11 cellular contexts compared by ENCODE assay signal in genomic region chr3:27729748-27730611, GRCh38. TPM values are rescaled to one million over a fixed set of nuclear protein-coding genes. Genes with fewer than 3 reads are reported as not detected.
A peak's percentile ranks its signal among the peaks of the same experiment; 100 is the strongest.
DNase-seq lines count a peak whose midpoint lies in the region; ATAC-seq lines count a peak whose summit lies in the region.
"Had no signal": no experiment of that assay in that cellular context is flagged by ENCODE, and none has a peak within 500 bp of the region (broad histone marks: within the 10 kb centered on the region; RNA-seq: fewer than 3 reads in every experiment).

No MANE protein-coding gene starts in this region.

- DNase-seq in activated CD4-positive, alpha-beta T cell treated with anti-CD3 and anti-CD28 coated beads for 48 hours = peak; percentile 43
- DNase-seq in activated CD4-positive, alpha-beta T cell treated with anti-CD3 and anti-CD28 coated beads, Interleukin-2, amount 50 U/mL, for 1 hour = no peak
- no peak for DNase-seq in activated CD8-positive, alpha-beta memory T cell treated with anti-CD3 and anti-CD28 coated beads, Interleukin-2, amount 10 ng/mL, durations not matched to agents 7 days and 5 days
- DNase-seq in left cardiac atrium (no peak), NCI-H1436 treated with DMSO at 0.1 percent for 48 hours (lab: John Stamatoyannopoulos, UW) (no peak), HT-29 (ENCODE audit: low spot score) (no peak), nucleus accumbens (lab: John Stamatoyannopoulos, UW) (no peak)
- peak; percentile 56 for DNase-seq in stimulated activated CD8-positive, alpha-beta memory T cell treated with anti-CD3 and anti-CD28 coated beads, Interleukin-4, amount 100 ng/mL, for 48 hours
- DNase-seq: AML-193, NCI-H2029 treated with DMSO at 0.1 percent for 48 hours had no signal

- peaks cover 75% of the 10 kb centered on the region for H3K27me3 Mint-ChIP-seq in activated CD8-positive, alpha-beta memory T cell treated with anti-CD3 and anti-CD28 coated beads, Interleukin-2, amount 10 ng/mL, durations not matched to agents 7 days and 5 days

- H3K4me3 Mint-ChIP-seq in activated CD8-positive, alpha-beta memory T cell treated with anti-CD3 and anti-CD28 coated beads, Interleukin-2, amount 10 ng/mL, durations not matched to agents 7 days and 5 days = peak overlapping the region; percentile 59
- H3K4me3 Mint-ChIP-seq: memory B cell had no signal

- peaks cover 28% of the 10 kb centered on the region for H3K4me1 Mint-ChIP-seq in activated CD8-positive, alpha-beta memory T cell treated with anti-CD3 and anti-CD28 coated beads, Interleukin-2, amount 10 ng/mL, durations not matched to agents 7 days and 5 days

- CTCF ChIA-PET in activated CD8-positive, alpha-beta memory T cell treated with anti-CD3 and anti-CD28 coated beads, Interleukin-2, amount 10 ng/mL, durations not matched to agents 7 days and 5 days (lab: Charles Lee) = no interaction called here

- H3K9me3 Mint-ChIP-seq in activated CD8-positive, alpha-beta memory T cell treated with anti-CD3 and anti-CD28 coated beads, Interleukin-2, amount 10 ng/mL, durations not matched to agents 7 days and 5 days (ENCODE audit: low read depth) = no peaks in the 10 kb centered on the region
- H3K9me3 Mint-ChIP-seq: memory B cell had no signal

- H3K27ac Mint-ChIP-seq in activated CD8-positive, alpha-beta memory T cell treated with anti-CD3 and anti-CD28 coated beads, Interleukin-2, amount 10 ng/mL, durations not matched to agents 7 days and 5 days = no peak overlapping the region
- H3K27ac Mint-ChIP-seq: memory B cell had no signal

- ATAC-seq in activated CD8-positive, alpha-beta memory T cell treated with anti-CD3 and anti-CD28 coated beads, Interleukin-2, amount 10 ng/mL, durations not matched to agents 7 days and 5 days = no peak
- peak; percentile 44 to 46 for ATAC-seq in left cardiac atrium

- peaks cover 3% of the 10 kb centered on the region for H3K36me3 Mint-ChIP-seq in activated CD8-positive, alpha-beta memory T cell treated with anti-CD3 and anti-CD28 coated beads, Interleukin-2, amount 10 ng/mL, durations not matched to agents 7 days and 5 days
- H3K36me3 Mint-ChIP-seq: memory B cell had no signal

- intact Hi-C loops in left cardiac atrium (cut with DNase I) = no loop called here

RNA-seq across cellular contexts. Expression of gene EOMES, which starts 7.9 kb away (rescaled TPM):
- 10 to 100 TPM in 1 of 2 experiments, 1 to 10 TPM in 1; 7.3 to 12.5 TPM for total RNA-seq in activated CD8-positive, alpha-beta memory T cell treated with anti-CD3 and anti-CD28 coated beads, Interleukin-2, amount 10 ng/mL, durations not matched to agents 7 days and 5 days
- total RNA-seq in left cardiac atrium = under 1 TPM; 0.39 to 0.74 TPM
- not detected in 2 replicates for total RNA-seq in HT-29 (2014; rRNA removed; shearing (Covaris generic))

Comparison
In these comparisons a context has a peak if more than half of its experiments do, and no peak if none do; other contexts are left out.
1. DNase-seq: peak in activated CD4-positive, alpha-beta T cell treated with anti-CD3 and anti-CD28 coated beads for 48 hours (single experiment) and stimulated activated CD8-positive, alpha-beta memory T cell treated with anti-CD3 and anti-CD28 coated beads, Interleukin-4, amount 100 ng/mL, for 48 hours (single experiment); none in activated CD4-positive, alpha-beta T cell treated with anti-CD3 and anti-CD28 coated beads, Interleukin-2, amount 50 U/mL, for 1 hour (single experiment), activated CD8-positive, alpha-beta memory T cell treated with anti-CD3 and anti-CD28 coated beads, Interleukin-2, amount 10 ng/mL, durations not matched to agents 7 days and 5 days (single experiment), left cardiac atrium (single experiment), NCI-H1436 treated with DMSO at 0.1 percent for 48 hours (single experiment), HT-29 (single experiment) and nucleus accumbens (0 of 56).